In the genomic region with DNA sequence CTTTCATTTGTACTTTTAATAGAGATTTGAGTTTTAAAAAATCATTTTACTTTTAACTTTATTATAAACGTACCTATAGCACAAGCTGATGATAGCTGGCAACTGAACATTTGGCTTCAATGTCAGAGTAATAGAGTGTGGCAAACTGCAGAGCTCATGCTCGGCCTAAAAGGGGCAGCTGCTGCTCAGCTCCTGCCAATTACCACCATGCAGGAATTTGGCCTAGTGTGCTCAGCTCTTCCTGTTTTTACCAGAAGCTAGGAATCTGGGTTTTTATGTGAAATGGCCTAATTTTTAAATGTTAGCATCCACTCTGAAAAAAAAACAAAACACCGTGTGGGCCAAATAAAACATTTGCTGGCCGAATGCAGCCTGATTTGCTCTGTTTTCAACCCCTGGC, we compare ENCODE assay signal across 8 cellular contexts. TPM values are rescaled to one million over a fixed set of nuclear protein-coding genes. Genes with fewer than 3 reads are reported as not detected.
DNase-seq lines count a peak whose midpoint lies in the region; FAIRE-seq and TF ChIP-seq lines count a peak whose summit lies in the region.

No MANE protein-coding gene starts in this region.

- no peak overlapping the region for H2AFZ ChIP-seq in keratinocyte (ENCODE audit: control insufficient read depth, low read length)

- peaks cover 0 to 11% of the 10 kb centered on the region in 2 donors for H3K36me3 ChIP-seq in adrenal gland (replicated peaks in 1 of 2)
- peaks cover 3% of the 10 kb centered on the region in 2 experiments for H3K36me3 ChIP-seq in keratinocyte (ENCODE audit: control insufficient read depth in 2 of 2, extremely low read depth in 1 of 2, insufficient read depth in 2 of 2, low read length in 2 of 2)
- peaks cover 5 to 10% (median 9%) of the 10 kb centered on the region in 3 donors for H3K36me3 ChIP-seq in tibial artery

- dilution Hi-C loops in keratinocyte (cut with MboI; ENCODE audit: extremely low pct_ligation_motif_present, low sequenced_read_pairs) = no loop called here

- TF ChIP-seq POLR2A in adrenal gland (IDR thresholded peaks at IDR 0.05) = no peak

- no peaks in the 10 kb centered on the region for H4K20me1 ChIP-seq in keratinocyte (ENCODE audit: control insufficient read depth, extremely low read depth, insufficient read depth, low read length)

- WGBS in adrenal gland, 4 donors = 26 to 39% (median 33%) methylated on average over 4 of the region's 4 CpGs

- peak overlapping the region; percentile 23 for H3K4me3 ChIP-seq in AG04449 (ENCODE audit: low read depth, low read length)
- H3K4me3 ChIP-seq in HFF-Myc (replicated peaks; ENCODE audit: low read depth, low read length) = peak overlapping the region; percentile 90
- H3K4me3 ChIP-seq in adrenal gland = peak overlapping the region in 1 of 4 donors; percentile 68
- no peak overlapping the region for H3K4me3 ChIP-seq in keratinocyte (ENCODE audit: control insufficient read depth in 2 of 3, extremely low read depth in 1 of 3, insufficient read depth in 2 of 3, low read depth in 1 of 3, low read length in 3 of 3)
- peak overlapping the region in 1 of 2 donors; percentile 72 for H3K4me3 ChIP-seq in tibial artery

- no peaks in the 10 kb centered on the region for H3K27me3 ChIP-seq in adrenal gland
- H3K27me3 ChIP-seq in keratinocyte (ENCODE audit: control insufficient read depth, extremely low read depth, insufficient read depth, low read length) = no peaks in the 10 kb centered on the region
- H3K27me3 ChIP-seq in tibial artery = no peaks in the 10 kb centered on the region

- FAIRE-seq in keratinocyte (lab: Jason Lieb, UNC) = no peak

- H3K4me1 ChIP-seq in adrenal gland (replicated peaks in 1 of 2) (peaks cover 10 to 63% of the 10 kb centered on the region in 2 donors), keratinocyte (ENCODE audit: control insufficient read depth, extremely low read depth, insufficient read depth, low read length) (peaks cover 20% of the 10 kb centered on the region), tibial artery (peaks cover 3 to 53% (median 39%) of the 10 kb centered on the region in 4 donors)

- DNase-seq in AG04449 (ENCODE audit: low read depth, low spot score) (peak; percentile 23), HFF-Myc (ENCODE audit: extremely low read depth, low read depth) (no peak), adrenal gland (peak in 1 of 7 donors; percentile 33), keratinocyte (ENCODE audit: low read depth, low spot score) (no peak), tibial artery (peak; percentile 40 to 72), NCI-H226 (no peak), T-helper 9 cell (no peak), RWPE1 (ENCODE audit: low spot score) (no peak)

- H3K27ac ChIP-seq in adrenal gland (peak overlapping the region in 3 of 5 donors; percentile 87 to 99 (median 94)), keratinocyte (ENCODE audit: control insufficient read depth, insufficient read depth, low read length) (no peak overlapping the region), tibial artery (peak overlapping the region; percentile 70 to 82), RWPE1 (no peak overlapping the region)

- POLR2A ChIA-PET in AG04449 (lab: Yijun Ruan, JAX) (interaction anchor here (0.6 to 1.4 kb wide), 2 partner anchors 44 to 126 kb away, joined by 5 to 6 read pairs; a partner anchor contains a TSS), RWPE1 (lab: Yijun Ruan, JAX; ENCODE audit: low non-redundant PET) (interaction anchor here (0.8 kb wide), 1 partner anchor 184 kb away, joined by 7 read pairs; no protein-coding TSS in a partner anchor)

- peaks cover 14% of the 10 kb centered on the region for H3K79me2 ChIP-seq in keratinocyte (ENCODE audit: control insufficient read depth, insufficient read depth, low read length)

- intact Hi-C loops in adrenal gland (cut with DNase I) = no loop called here
- intact Hi-C loops in tibial artery (cut with DNase I; ENCODE audit: low total_unique reads) = no loop called here

- peak overlapping the region; percentile 93 for H3K4me2 ChIP-seq in keratinocyte (ENCODE audit: control insufficient read depth, extremely low read depth, insufficient read depth, low read depth, low read length)

- no peak overlapping the region for H3K9ac ChIP-seq in keratinocyte (ENCODE audit: control insufficient read depth, extremely low read depth, insufficient read depth, low read length)

- H3K9me3 ChIP-seq in adrenal gland (replicated peaks in 1 of 3) (no peaks in the 10 kb centered on the region), keratinocyte (ENCODE audit: control insufficient read depth, low read depth, low read length) (no peaks in the 10 kb centered on the region), tibial artery (no peaks in the 10 kb centered on the region)

- TF ChIP-seq CTCF in AG04449 (IDR thresholded peaks at IDR 0.05; ENCODE audit: insufficient read depth, low read length, missing control alignments) (no peak), HFF-Myc (IDR thresholded peaks at IDR 0.05; ENCODE audit: low read depth, low read length, missing control alignments) (no peak), adrenal gland (IDR thresholded peaks at IDR 0.05) (no peak), keratinocyte (optimal IDR thresholded peaks at IDR 0.05 in 1 of 3, IDR thresholded peaks at IDR 0.05 in 1 of 3, conservative IDR thresholded peaks at IDR 0.05 in 1 of 3; ENCODE audit: extremely low read depth in 1 of 3, insufficient read depth in 2 of 3, low read length in 3 of 3) (peak in 1 of 3 experiments; percentile 21), tibial artery (IDR thresholded peaks at IDR 0.05) (no peak), RWPE1 (conservative IDR thresholded peaks at IDR 0.05; ENCODE audit: low read depth) (no peak)

- CTCF ChIA-PET in AG04449 (lab: Yijun Ruan, JAX) (interaction anchor here (0.9 to 1.2 kb wide), 4 partner anchors 12 to 383 kb away, joined by 3 read pairs; no protein-coding TSS in a partner anchor), RWPE1 (lab: Yijun Ruan, JAX) (no interaction called here)

- no peaks in the 10 kb centered on the region for H3K9me1 ChIP-seq in keratinocyte (ENCODE audit: control insufficient read depth, extremely low read depth, insufficient read depth, low read length)

RNA-seq across cellular contexts. Expression of a gene that starts 1.8 kb away (rescaled TPM):
- total RNA-seq in adrenal gland = 10 to 100 TPM; 18.2 to 38.4 (median 26.7) TPM
- polyA plus RNA-seq in adrenal gland (10 to 100 TPM; 15.7 to 23.9 (median 23.3) TPM), keratinocyte (6.2 to 7.1 TPM (median 6.5 TPM) in 3 replicates)
- polyA plus RNA-seq in keratinocyte (2011; ENCODE audit: low read depth) = 5.6 TPM
- 4.6 and 5.2 TPM in 2 replicates for polyA plus RNA-seq in keratinocyte (2011; cell fraction: cytosol; rRNA removed)
- polyA plus RNA-seq in keratinocyte (2011; cell fraction: nucleus; rRNA removed) = 12.1 and 18.1 TPM in 2 replicates
- 2.6 and 5.0 TPM in 2 replicates for polyA plus RNA-seq in keratinocyte (2012; ENCODE audit: low replicate concordance)
- 10.8 to 23.1 TPM (median 22.9 TPM) in 3 replicates for polyA minus RNA-seq in keratinocyte
- polyA minus RNA-seq in keratinocyte (2011; cell fraction: cytosol; rRNA and poly(A)+ RNA removed) = 8.2 TPM
- 8.4 and 13.3 TPM in 2 replicates for polyA minus RNA-seq in keratinocyte (2011; cell fraction: nucleus; rRNA and poly(A)+ RNA removed)

RNA-seq across cellular contexts. Expression of a gene that starts 2.0 kb away (rescaled TPM):
- total RNA-seq in adrenal gland = 10 to 100 TPM in 7 of 8 donors, 1 to 10 TPM in 1; 9.9 to 32.3 (median 25.4) TPM
- polyA plus RNA-seq in adrenal gland = 10 to 100 TPM; 13.3 to 28.9 (median 13.4) TPM
- 20.3 to 35.0 TPM (median 24.3 TPM) in 3 replicates for polyA plus RNA-seq in keratinocyte
- 43.0 TPM for polyA plus RNA-seq in keratinocyte (2011; ENCODE audit: low read depth)
- polyA plus RNA-seq in keratinocyte (2011; cell fraction: cytosol; rRNA removed) = 14.3 and 23.8 TPM in 2 replicates
- polyA plus RNA-seq in keratinocyte (2011; cell fraction: nucleus; rRNA removed) = 42.8 and 55.4 TPM in 2 replicates
- 17.1 and 17.4 TPM in 2 replicates for polyA plus RNA-seq in keratinocyte (2012; ENCODE audit: low replicate concordance)
- polyA minus RNA-seq in keratinocyte = 6.1 to 16.9 TPM (median 12.7 TPM) in 3 replicates
- polyA minus RNA-seq in keratinocyte (2011; cell fraction: cytosol; rRNA and poly(A)+ RNA removed) = 17.5 TPM
- 15.0 and 19.2 TPM in 2 replicates for polyA minus RNA-seq in keratinocyte (2011; cell fraction: nucleus; rRNA and poly(A)+ RNA removed)

RNA-seq across cellular contexts. Expression of a gene that starts 13.3 kb away (rescaled TPM):
- total RNA-seq in adrenal gland = 1 to 10 TPM in 2 of 8 donors, under 1 TPM in 5, not detected in 1; 0.17 to 1.3 (median 0.41) TPM
- polyA plus RNA-seq in adrenal gland (1 to 10 TPM in 2 of 3 donors, under 1 TPM in 1; 0.37 to 3.9 (median 2.8) TPM), keratinocyte (0.17 to 0.42 TPM (median 0.34 TPM) in 3 replicates)
- not detected for polyA plus RNA-seq in keratinocyte (2011; ENCODE audit: low read depth)
- polyA plus RNA-seq in keratinocyte (2011; cell fraction: cytosol; rRNA removed) = 0.07 and 0.08 TPM in 2 replicates
- 1.2 and 1.8 TPM in 2 replicates for polyA plus RNA-seq in keratinocyte (2011; cell fraction: nucleus; rRNA removed)
- polyA plus RNA-seq in keratinocyte (2012; ENCODE audit: low replicate concordance) = 0.06 and 0.24 TPM in 2 replicates
- polyA minus RNA-seq in keratinocyte = 0.40 to 0.86 TPM (median 0.59 TPM) in 3 replicates
- polyA minus RNA-seq in keratinocyte (2011; cell fraction: cytosol; rRNA and poly(A)+ RNA removed) = not detected
- 0.31 and 0.53 TPM in 2 replicates for polyA minus RNA-seq in keratinocyte (2011; cell fraction: nucleus; rRNA and poly(A)+ RNA removed)

Comparison
In these comparisons a context has a peak if more than half of its experiments do, and no peak if none do; other contexts are left out.
1. DNase-seq: peak in AG04449 (single experiment) and tibial artery (2 of 2); none in HFF-Myc (single experiment), keratinocyte (single experiment), NCI-H226 (single experiment), T-helper 9 cell (single experiment) and RWPE1 (single experiment).
2. H3K4me3 ChIP-seq: peak in AG04449 (single experiment) and HFF-Myc (single experiment); none in keratinocyte (0 of 3).
3. H3K27ac ChIP-seq: peak in adrenal gland (3 of 5) and tibial artery (2 of 2); none in keratinocyte (single experiment) and RWPE1 (single experiment).